In the genomic region with DNA sequence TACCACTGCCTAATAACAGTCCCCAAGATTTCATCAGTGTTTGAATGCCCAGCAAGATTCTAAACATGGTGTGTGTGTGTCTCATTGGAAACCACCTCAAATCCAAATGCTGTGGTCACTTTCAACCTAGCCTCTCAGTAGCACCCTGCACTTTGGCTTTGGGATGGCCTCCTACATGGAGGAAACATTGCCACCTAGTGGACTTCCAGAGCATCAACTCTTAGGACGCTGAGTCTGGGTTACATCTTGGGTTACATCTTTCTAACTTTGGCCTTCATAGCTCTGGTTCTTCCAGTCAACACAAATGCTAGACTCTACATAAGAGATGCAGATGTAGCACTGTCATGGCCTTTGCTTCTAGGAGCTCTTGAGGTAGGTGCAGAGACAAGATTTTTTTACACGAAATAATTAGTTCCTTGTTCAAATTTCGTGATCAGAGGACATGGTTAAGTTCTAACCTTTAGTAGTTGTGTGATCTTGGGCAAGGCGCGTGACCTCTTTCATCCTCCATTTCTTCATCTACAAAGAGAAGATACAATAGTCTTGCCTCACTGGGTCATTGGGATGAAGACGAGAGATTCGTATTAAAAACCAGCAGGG, we compare ENCODE assay signal across 7 cellular contexts.
DNase-seq lines count a peak whose midpoint lies in the region; ATAC-seq and TF ChIP-seq lines count a peak whose summit lies in the region.

No MANE protein-coding gene starts in this region.

- no peaks in the 10 kb centered on the region for H3K36me3 Mint-ChIP-seq in activated T-helper 2 cell treated with anti-CD3 and anti-CD28 coated beads, Interferon-gamma antibody, Interleukin-2, Interleukin-4, amounts not matched to agents 10 μg/mL and 5 μg/mL and 100 μg/mL, durations not matched to agents 14 hours and 24 hours and 36 hours (ENCODE audit: low read depth)

- H3K4me2 ChIP-seq in DOHH2 (ENCODE audit: low read length) = no peak overlapping the region

- H3K36me3 ChIP-seq in DOHH2 (ENCODE audit: control insufficient read depth, low read length) (no peaks in the 10 kb centered on the region), HEK293 (ENCODE audit: control insufficient read depth in 2 of 2, insufficient read depth in 1 of 2, low read length in 2 of 2) (no peaks in the 10 kb centered on the region), gastrocnemius medialis (no peaks in the 10 kb centered on the region)

- in situ Hi-C loops in gastrocnemius medialis (cut with MboI; ENCODE audit: low sequenced_read_pairs in 4 of 4) = loop anchor here (10.0 to 25.0 kb wide), 3 partner anchors 193 to 610 kb away; no protein-coding TSS in a partner anchor

- H4K20me1 ChIP-seq in DOHH2 (ENCODE audit: control insufficient read depth, insufficient read depth, low read depth, low read length) = no peaks in the 10 kb centered on the region

- TF ChIP-seq CTCF in DOHH2 (IDR thresholded peaks at IDR 0.05; ENCODE audit: low read depth, low read length, poor library complexity, severe bottlenecking) (peak; percentile 83), HEK293 (tag by site-specific recombination; IDR thresholded peaks at IDR 0.05) (no peak), gastrocnemius medialis (IDR thresholded peaks at IDR 0.05 in 4 of 5, conservative IDR thresholded peaks at IDR 0.05 in 1 of 5) (peak; percentile 46 to 78 (median 46))

- H3K27ac Mint-ChIP-seq in activated T-helper 2 cell treated with anti-CD3 and anti-CD28 coated beads, Interferon-gamma antibody, Interleukin-2, Interleukin-4, amounts not matched to agents 10 μg/mL and 5 μg/mL and 100 μg/mL, durations not matched to agents 14 hours and 24 hours and 36 hours = no peak overlapping the region

- H3K9me3 ChIP-seq in DOHH2 (ENCODE audit: control insufficient read depth, insufficient read depth, low read length) (no peaks in the 10 kb centered on the region), HEK293 (ENCODE audit: control insufficient read depth, insufficient read depth, low read depth, low read length) (no peaks in the 10 kb centered on the region), gastrocnemius medialis (no peaks in the 10 kb centered on the region)

- no peaks in the 10 kb centered on the region for H3F3A ChIP-seq in DOHH2 (ENCODE audit: control insufficient read depth, insufficient read depth)

- H3K27me3 Mint-ChIP-seq in activated T-helper 2 cell treated with anti-CD3 and anti-CD28 coated beads, Interferon-gamma antibody, Interleukin-2, Interleukin-4, amounts not matched to agents 10 μg/mL and 5 μg/mL and 100 μg/mL, durations not matched to agents 14 hours and 24 hours and 36 hours (ENCODE audit: low read depth) = peaks cover 3% of the 10 kb centered on the region

- no peak overlapping the region for H3K4me3 Mint-ChIP-seq in activated T-helper 2 cell treated with anti-CD3 and anti-CD28 coated beads, Interferon-gamma antibody, Interleukin-2, Interleukin-4, amounts not matched to agents 10 μg/mL and 5 μg/mL and 100 μg/mL, durations not matched to agents 14 hours and 24 hours and 36 hours (ENCODE audit: low read depth)

- peak; percentile 46 to 72 for ATAC-seq in left cardiac atrium
- peak in 1 of 2 donors; percentile 86 for ATAC-seq in gastrocnemius medialis
- no peak for ATAC-seq in HG02885 (IDR thresholded peaks at IDR 0.05; ENCODE audit: poor library complexity, unreplicated experiment)

- TF ChIP-seq POLR2A in gastrocnemius medialis (IDR thresholded peaks at IDR 0.05) = no peak

- intact Hi-C loops in activated T-helper 2 cell treated with anti-CD3 and anti-CD28 coated beads, Interferon-gamma antibody, Interleukin-2, Interleukin-4, amounts not matched to agents 10 μg/mL and 5 μg/mL and 100 μg/mL, durations not matched to agents 14 hours and 24 hours and 36 hours (cut with micrococcal nuclease) = loop anchor here (2.0 kb wide), 1 partner anchor 191 kb away; no protein-coding TSS in a partner anchor
- intact Hi-C loops in left cardiac atrium (cut with DNase I) = loop anchor here (5.0 to 10.0 kb wide), 4 partner anchors 190 to 595 kb away; no protein-coding TSS in a partner anchor
- intact Hi-C loops in gastrocnemius medialis (cut with DNase I; ENCODE audit: low total_unique reads) = loop anchor here (2.0 to 5.0 kb wide), 2 partner anchors 190 to 597 kb away; no protein-coding TSS in a partner anchor

- H3K27me3 ChIP-seq in DOHH2 (ENCODE audit: control insufficient read depth, low read length) = no peaks in the 10 kb centered on the region
- H3K27me3 ChIP-seq in gastrocnemius medialis = no peaks in the 10 kb centered on the region

- H3K27ac ChIP-seq in DOHH2 (ENCODE audit: low read depth, low read length) = no peak overlapping the region
- no peak overlapping the region for H3K27ac ChIP-seq in HEK293 (ENCODE audit: extremely low read depth, low read depth, low read length)
- H3K27ac ChIP-seq in gastrocnemius medialis = no peak overlapping the region

- DNase-seq in NCI-H2227 treated with DMSO at 0.1 percent for 48 hours (lab: John Stamatoyannopoulos, UW) (peak; percentile 62), left cardiac atrium (no peak), gastrocnemius medialis (peak in 1 of 2 donors; percentile 15)
- DNase-seq in activated T-helper 2 cell treated with anti-CD3 and anti-CD28 coated beads, Interferon-gamma antibody, Interleukin-2, Interleukin-4, amounts not matched to agents 10 μg/mL and 5 μg/mL and 100 μg/mL, durations not matched to agents 14 hours and 24 hours and 36 hours (ENCODE audit: low spot score) = peak; percentile 10

- no peaks in the 10 kb centered on the region for H3K4me1 Mint-ChIP-seq in activated T-helper 2 cell treated with anti-CD3 and anti-CD28 coated beads, Interferon-gamma antibody, Interleukin-2, Interleukin-4, amounts not matched to agents 10 μg/mL and 5 μg/mL and 100 μg/mL, durations not matched to agents 14 hours and 24 hours and 36 hours (ENCODE audit: low read depth)

- H3K4me1 ChIP-seq in DOHH2 (ENCODE audit: control insufficient read depth, low read length) (no peaks in the 10 kb centered on the region), HEK293 (ENCODE audit: control insufficient read depth, insufficient read depth, low read length) (no peaks in the 10 kb centered on the region), gastrocnemius medialis (no peaks in the 10 kb centered on the region)

- H3K9me2 ChIP-seq in DOHH2 (replicated peaks; ENCODE audit: control insufficient read depth, low read length) = no peaks in the 10 kb centered on the region

- POLR2A ChIA-PET in HEK293 (lab: Yijun Ruan, JAX) = no interaction called here

- no peak overlapping the region for H3K4me3 ChIP-seq in DOHH2 (ENCODE audit: low read length)
- H3K4me3 ChIP-seq in HEK293 (ENCODE audit: low read depth, low read length) = no peak overlapping the region
- no peak overlapping the region for H3K4me3 ChIP-seq in gastrocnemius medialis

- H3K79me2 ChIP-seq in DOHH2 (ENCODE audit: control insufficient read depth, low read length) = no peaks in the 10 kb centered on the region

- H3K9me3 Mint-ChIP-seq in activated T-helper 2 cell treated with anti-CD3 and anti-CD28 coated beads, Interferon-gamma antibody, Interleukin-2, Interleukin-4, amounts not matched to agents 10 μg/mL and 5 μg/mL and 100 μg/mL, durations not matched to agents 14 hours and 24 hours and 36 hours = no peaks in the 10 kb centered on the region

- CTCF ChIA-PET in HEK293 (lab: Yijun Ruan, JAX) = interaction anchor here (0.5 to 6.3 kb wide), 32 partner anchors 10 to 1607 kb away, joined by 3 to 80 read pairs (median 3); no protein-coding TSS in a partner anchor

TF ChIP-seq in HEK293, 187 proteins besides CTCF, POLR2A, EP300 and RAD21:
- TF ChIP-seq ZNF654 (tag by site-specific recombination; IDR thresholded peaks at IDR 0.05; ENCODE audit: low read depth) (peak; percentile 81), ZEB2 (tag by site-specific recombination; IDR thresholded peaks at IDR 0.05) (no peak), ZNF544 (tag by site-specific recombination; IDR thresholded peaks at IDR 0.05) (no peak), ZNF621 (tag by site-specific recombination; IDR thresholded peaks at IDR 0.05) (no peak), SALL2 (tag by site-specific recombination; IDR thresholded peaks at IDR 0.05; ENCODE audit: borderline replicate concordance) (no peak), ZNF707 (tag by site-specific recombination; IDR thresholded peaks at IDR 0.05) (no peak)
- TF ChIP-seq, protein P1, sequence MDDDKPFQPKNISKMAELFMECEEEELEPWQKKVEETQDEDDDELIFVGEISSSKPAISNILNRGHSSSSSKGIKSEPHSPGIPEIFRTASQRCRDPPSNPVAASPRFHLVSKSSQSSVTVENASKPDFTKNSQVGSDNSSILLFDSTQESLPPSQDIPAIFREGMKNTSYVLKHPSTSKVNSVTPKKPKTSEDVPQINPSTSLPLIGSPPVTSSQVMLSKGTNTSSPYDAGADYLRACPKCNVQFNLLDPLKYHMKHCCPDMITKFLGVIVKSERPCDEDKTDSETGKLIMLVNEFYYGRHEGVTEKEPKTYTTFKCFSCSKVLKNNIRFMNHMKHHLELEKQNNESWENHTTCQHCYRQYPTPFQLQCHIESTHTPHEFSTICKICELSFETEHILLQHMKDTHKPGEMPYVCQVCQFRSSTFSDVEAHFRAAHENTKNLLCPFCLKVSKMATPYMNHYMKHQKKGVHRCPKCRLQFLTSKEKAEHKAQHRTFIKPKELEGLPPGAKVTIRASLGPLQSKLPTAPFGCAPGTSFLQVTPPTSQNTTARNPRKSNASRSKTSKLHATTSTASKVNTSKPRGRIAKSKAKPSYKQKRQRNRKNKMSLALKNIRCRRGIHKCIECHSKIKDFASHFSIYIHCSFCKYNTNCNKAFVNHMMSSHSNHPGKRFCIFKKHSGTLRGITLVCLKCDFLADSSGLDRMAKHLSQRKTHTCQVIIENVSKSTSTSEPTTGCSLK (tag by site-specific recombination; IDR thresholded peaks at IDR 0.05) = no peak
- TF ChIP-seq, protein P2, sequence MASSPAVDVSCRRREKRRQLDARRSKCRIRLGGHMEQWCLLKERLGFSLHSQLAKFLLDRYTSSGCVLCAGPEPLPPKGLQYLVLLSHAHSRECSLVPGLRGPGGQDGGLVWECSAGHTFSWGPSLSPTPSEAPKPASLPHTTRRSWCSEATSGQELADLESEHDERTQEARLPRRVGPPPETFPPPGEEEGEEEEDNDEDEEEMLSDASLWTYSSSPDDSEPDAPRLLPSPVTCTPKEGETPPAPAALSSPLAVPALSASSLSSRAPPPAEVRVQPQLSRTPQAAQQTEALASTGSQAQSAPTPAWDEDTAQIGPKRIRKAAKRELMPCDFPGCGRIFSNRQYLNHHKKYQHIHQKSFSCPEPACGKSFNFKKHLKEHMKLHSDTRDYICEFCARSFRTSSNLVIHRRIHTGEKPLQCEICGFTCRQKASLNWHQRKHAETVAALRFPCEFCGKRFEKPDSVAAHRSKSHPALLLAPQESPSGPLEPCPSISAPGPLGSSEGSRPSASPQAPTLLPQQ (tag by site-specific recombination; IDR thresholded peaks at IDR 0.05) = no peak
TF ChIP-seq in HEK293: peak in this region for 1.
